Comparison of ENCODE assay signal across 14 cellular contexts in the genomic region with DNA sequence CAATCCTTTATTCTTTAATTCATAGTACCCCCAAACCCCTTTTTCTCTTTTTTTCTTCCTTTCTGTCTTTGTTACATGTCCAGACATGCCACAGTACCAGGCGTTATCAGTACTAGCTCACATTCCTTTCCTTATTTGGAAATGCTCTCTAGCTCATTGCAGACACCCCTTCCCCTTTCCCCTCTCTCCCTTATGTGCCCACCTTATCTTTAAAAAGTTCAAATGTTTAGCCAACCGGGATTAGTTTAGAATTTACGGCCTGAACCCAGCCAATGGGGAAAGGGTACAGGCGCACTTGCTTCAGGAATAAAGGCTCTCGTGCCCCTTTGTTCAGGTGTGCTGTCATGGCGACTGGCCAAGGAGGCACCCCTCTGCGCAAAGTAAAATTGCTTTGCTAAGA. TPM values are rescaled to one million over a fixed set of nuclear protein-coding genes. Genes with fewer than 3 reads are reported as not detected.
DNase-seq lines count a peak whose midpoint lies in the region; ATAC-seq and TF ChIP-seq lines count a peak whose summit lies in the region.
"Had no signal": no experiment of that assay in that cellular context is flagged by ENCODE, and none has a peak within 500 bp of the region (broad histone marks: within the 10 kb centered on the region; RNA-seq: fewer than 3 reads in every experiment).

No MANE protein-coding gene starts in this region.

- H3K36me3 ChIP-seq in A673 (ENCODE audit: insufficient read depth, low read length, poor library complexity, severe bottlenecking) (no peaks in the 10 kb centered on the region), mesenchymal stem cell (ENCODE audit: control insufficient read depth in 1 of 2, insufficient read depth in 2 of 2, low read depth in 1 of 2, low read length in 2 of 2) (peaks cover 0 to 4% of the 10 kb centered on the region in 2 experiments), testis (ENCODE audit: low read depth, missing control alignments) (no peaks in the 10 kb centered on the region)

- H3K79me1 ChIP-seq in mesenchymal stem cell (replicated peaks; ENCODE audit: low read length, poor library complexity, severe bottlenecking): no peaks in the 10 kb centered on the region

- H4K91ac ChIP-seq in mesenchymal stem cell (ENCODE audit: low read length): peak overlapping the region; percentile 82

- DNase-seq in A673 (ENCODE audit: low spot score) (no peak), HFFc6 (no peak), dermis blood vessel endothelial cell (peak; percentile 19), mesenchymal stem cell (peak; percentile 33), testis (no peak), occipital lobe (lab: John Stamatoyannopoulos, UW) (no peak), NCI-H748 (lab: John Stamatoyannopoulos, UW; ENCODE audit: unreplicated experiment) (no peak)
- DNase-seq: activated CD4-positive, alpha-beta T cell treated with anti-CD3 and anti-CD28 coated beads, Interleukin-2, amount 50 U/mL, for 4 hours; activated effector memory CD4-positive, alpha-beta T cell treated with anti-CD3 and anti-CD28 coated beads, Interleukin-2, amount 50 U/mL, for 16 hours; cerebellar nuclear complex; NCI-H2081 treated with DMSO at 0.1 percent for 48 hours had no signal

- H3K4me1 Mint-ChIP-seq in HFFc6 (ENCODE audit: low read depth): peaks cover 21% of the 10 kb centered on the region

- H3K9ac ChIP-seq in mesenchymal stem cell (ENCODE audit: low read length): peak overlapping the region; percentile 56

- H3K18ac ChIP-seq in mesenchymal stem cell (ENCODE audit: low read depth in 1 of 2, low read length in 2 of 2): peak overlapping the region in 1 of 2 experiments; percentile 95

- no peak overlapping the region for H3K4me3 Mint-ChIP-seq in HFFc6

- H3K4me1 ChIP-seq in A673 (ENCODE audit: insufficient read depth, low read length, poor library complexity, severe bottlenecking) (peaks cover 5% of the 10 kb centered on the region), mesenchymal stem cell (ENCODE audit: control insufficient read depth, insufficient read depth, low read depth, low read length) (peaks cover 3% of the 10 kb centered on the region), testis (peaks cover 8% of the 10 kb centered on the region)
- H3K4me1 ChIP-seq: esophagus muscularis mucosa had no signal

- intact Hi-C loops in A673 (cut with micrococcal nuclease; ENCODE audit: unreplicated experiment) (no loop called here), testis (cut with DNase I; ENCODE audit: low total_unique reads) (no loop called here)

- H2AK5ac ChIP-seq in mesenchymal stem cell (ENCODE audit: low read length, severe bottlenecking): peak overlapping the region; percentile 16

- H2BK15ac ChIP-seq in mesenchymal stem cell (ENCODE audit: low read depth, poor library complexity, severe bottlenecking): no peak overlapping the region

- peak overlapping the region; percentile 75 to 79 for H3K4ac ChIP-seq in mesenchymal stem cell (ENCODE audit: low read depth in 1 of 2, low read length in 2 of 2)

- H2AFZ ChIP-seq in mesenchymal stem cell (ENCODE audit: low read depth, low read length): no peak overlapping the region

- 62% methylated on average over 7 of the region's 7 CpGs for WGBS in mesenchymal stem cell
- WGBS in testis, 2 donors: 70 to 71% methylated on average over 7 of the region's 7 CpGs

- peak overlapping the region; percentile 97 for H2BK120ac ChIP-seq in mesenchymal stem cell (ENCODE audit: low read depth, low read length)

- TF ChIP-seq POLR2A in testis (IDR thresholded peaks at IDR 0.05): no peak

- H3K27ac ChIP-seq in A673 (ENCODE audit: low read depth, low read length, poor library complexity, severe bottlenecking) (peak overlapping the region; percentile 32), mesenchymal stem cell (ENCODE audit: low read length, poor library complexity, severe bottlenecking) (no peak overlapping the region), testis (no peak overlapping the region)
- H3K27ac ChIP-seq: C4-2B, esophagus muscularis mucosa had no signal

- peak overlapping the region; percentile 51 for H3K27ac Mint-ChIP-seq in HFFc6

- H2BK5ac ChIP-seq in mesenchymal stem cell (ENCODE audit: low read depth, low read length, poor library complexity, severe bottlenecking): peak overlapping the region; percentile 88

- no peak overlapping the region for H3K14ac ChIP-seq in mesenchymal stem cell (ENCODE audit: low read length in 2 of 2)

- H2BK12ac ChIP-seq in mesenchymal stem cell (ENCODE audit: low read length in 2 of 2): peak overlapping the region in 1 of 2 experiments; percentile 82

- no TSS peak for BruUV-seq in A673 (replicated peaks; lab: Mats Ljungman, UMichigan)

- CTCF ChIA-PET in A673 (lab: Charles Lee): no interaction called here

- H3K36me3 Mint-ChIP-seq in HFFc6 (ENCODE audit: low read depth): no peaks in the 10 kb centered on the region

- H3K9me3 ChIP-seq in A673 (ENCODE audit: low read depth, low read length, poor library complexity, severe bottlenecking) (no peaks in the 10 kb centered on the region), mesenchymal stem cell (ENCODE audit: control insufficient read depth, low read length) (no peaks in the 10 kb centered on the region), testis (no peaks in the 10 kb centered on the region)
- H3K9me3 ChIP-seq: esophagus muscularis mucosa had no signal

- H3K27me3 ChIP-seq in A673 (replicated peaks; ENCODE audit: insufficient read depth, low read depth, low read length, poor library complexity) (no peaks in the 10 kb centered on the region), mesenchymal stem cell (ENCODE audit: control insufficient read depth in 1 of 2, insufficient read depth in 1 of 2, low read length in 2 of 2) (no peaks in the 10 kb centered on the region), testis (no peaks in the 10 kb centered on the region)
- H3K27me3 ChIP-seq: esophagus muscularis mucosa had no signal

- H3K4me3 ChIP-seq in A673 (ENCODE audit: low read depth, low read length, poor library complexity, severe bottlenecking) (no peak overlapping the region), mesenchymal stem cell (ENCODE audit: insufficient read depth in 1 of 2, low read depth in 1 of 2, low read length in 2 of 2) (no peak overlapping the region), testis (no peak overlapping the region)
- H3K4me3 ChIP-seq: esophagus muscularis mucosa had no signal

- H3K27me3 Mint-ChIP-seq in HFFc6 (ENCODE audit: insufficient read depth): no peaks in the 10 kb centered on the region; the same call in 1 of the 2 replicates

- TF ChIP-seq CTCF in A673 (conservative IDR thresholded peaks at IDR 0.05; ENCODE audit: low read depth, low read length) (no peak), HFFc6 (IDR thresholded peaks at IDR 0.05) (no peak), testis (IDR thresholded peaks at IDR 0.05) (no peak)

- no peak overlapping the region for H3K4me2 ChIP-seq in mesenchymal stem cell (ENCODE audit: low read length, poor library complexity, severe bottlenecking)

- ATAC-seq in HG03520 (IDR thresholded peaks at IDR 0.05; ENCODE audit: unreplicated experiment): no peak

- POLR2A ChIA-PET in A673 (lab: Charles Lee; ENCODE audit: low non-redundant PET): interaction anchor here (0.6 kb wide), 1 partner anchor 31 kb away, joined by 3 read pairs; no protein-coding TSS in a partner anchor

- peak overlapping the region; percentile 89 for H4K8ac ChIP-seq in mesenchymal stem cell (ENCODE audit: low read length)

- H3K23ac ChIP-seq in mesenchymal stem cell (ENCODE audit: low read length in 2 of 2): no peak overlapping the region

- H3K9me3 Mint-ChIP-seq in HFFc6: no peaks in the 10 kb centered on the region

RNA-seq across cellular contexts. Expression of a gene that starts 11.9 kb away (rescaled TPM):
- total RNA-seq in A673 (2021) (6.3 and 7.3 TPM in 2 replicates), dermis blood vessel endothelial cell (13.6 and 13.9 TPM in 2 replicates), testis (10 to 100 TPM in 1 of 2 donors, 1 to 10 TPM in 1; 7.6 to 11.0 TPM), occipital lobe (12.6 TPM)
- 1 to 10 TPM in 5 of 6 experiments, under 1 TPM in 1; 1.00 to 3.0 (median 1.4) TPM for total RNA-seq in HFFc6 (2021; fragmentation: NEBNext Ultra II Directional; extraction: Animal tissue kit (Norgen Biotek cat#: 25700))
- 4.2 TPM for polyA plus RNA-seq in mesenchymal stem cell (2013, experiment 1 of 2)
- polyA plus RNA-seq in mesenchymal stem cell (2013, experiment 2 of 2): 3.7 TPM
- 7.5 TPM for polyA plus RNA-seq in testis (ENCODE audit: insufficient read depth, low read depth, low replicate concordance)

RNA-seq across cellular contexts. Expression of a gene that starts 60.0 kb away (rescaled TPM):
- total RNA-seq in A673 (2021): 19.8 and 25.8 TPM in 2 replicates
- total RNA-seq in HFFc6 (2021; fragmentation: NEBNext Ultra II Directional; extraction: Animal tissue kit (Norgen Biotek cat#: 25700)): 10 to 100 TPM; 12.7 to 16.3 (median 14.3) TPM
- total RNA-seq in dermis blood vessel endothelial cell: 14.2 and 15.7 TPM in 2 replicates
- 10.1 TPM for polyA plus RNA-seq in mesenchymal stem cell (2013, experiment 1 of 2)
- 10.4 TPM for polyA plus RNA-seq in mesenchymal stem cell (2013, experiment 2 of 2)
- total RNA-seq in testis: 10 to 100 TPM; 17.4 to 23.5 TPM
- 13.1 TPM for polyA plus RNA-seq in testis (ENCODE audit: insufficient read depth, low read depth, low replicate concordance)
- total RNA-seq in occipital lobe: 61.0 TPM

Comparison
In these comparisons a context has a peak if more than half of its experiments do, and no peak if none do; other contexts are left out.
1. DNase-seq: peak in dermis blood vessel endothelial cell (single experiment) and mesenchymal stem cell (single experiment); none in A673 (single experiment), HFFc6 (single experiment), testis (single experiment), occipital lobe (single experiment) and NCI-H748 (single experiment).